ENCODE assay signal across 17 cellular contexts in the genomic region with DNA sequence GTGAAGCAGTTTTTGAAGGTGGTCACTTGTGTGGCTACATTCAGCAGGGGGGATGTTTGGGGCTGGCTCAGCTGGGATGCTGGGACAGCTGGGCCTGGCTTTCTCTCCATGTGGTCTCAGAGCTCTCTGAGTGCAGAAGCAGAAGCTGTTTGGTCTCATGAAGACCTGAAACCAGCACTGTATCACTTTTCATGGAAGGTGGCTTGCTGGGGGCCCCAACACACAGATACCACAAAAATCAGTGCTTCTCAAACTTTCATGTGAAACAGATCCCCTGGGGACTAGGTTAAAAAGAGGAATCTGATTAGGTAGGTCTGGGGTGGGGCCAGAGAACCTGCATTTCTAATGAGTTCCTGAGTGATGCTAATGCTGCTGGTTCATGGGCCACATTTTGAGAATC.
"Had no signal": no experiment of that assay in that cellular context is flagged by ENCODE, and none has a peak within 500 bp of the region (broad histone marks: within the 10 kb centered on the region; RNA-seq: fewer than 3 reads in every experiment).

No MANE protein-coding gene starts in this region.

- H3K36me3 ChIP-seq: neutrophil, right lobe of liver had no signal

- H3K27ac ChIP-seq: coronary artery, neutrophil, psoas muscle, right lobe of liver had no signal

- H3K4me3 ChIP-seq: coronary artery, dorsolateral prefrontal cortex, mucosa of descending colon, psoas muscle, right lobe of liver had no signal

- H3K27me3 ChIP-seq: neutrophil, right lobe of liver had no signal

- H3K9me3 ChIP-seq: mucosa of descending colon, neutrophil, psoas muscle had no signal

- H3K27ac Mint-ChIP-seq: naive thymus-derived CD8-positive, alpha-beta T cell had no signal

- H3K36me3 Mint-ChIP-seq: naive thymus-derived CD8-positive, alpha-beta T cell had no signal

- DNase-seq: dorsolateral prefrontal cortex; effector CD8-positive, alpha-beta T cell; foreskin melanocyte; head of caudate nucleus; hippocampal formation; mammary epithelial cell; mucosa of descending colon; naive thymus-derived CD8-positive, alpha-beta T cell; psoas muscle; retina; right lobe of liver; stimulated activated CD4-positive, alpha-beta T cell treated with anti-CD3 and anti-CD28 coated beads, Interleukin-2, amount 100 ng/mL, for 24 hours; stimulated activated CD4-positive, alpha-beta T cell treated with anti-CD3 and anti-CD28 coated beads, Interleukin-4, amount 100 ng/mL, for 4 hours; stimulated activated naive CD4-positive, alpha-beta T cell treated with Interleukin-2 at 50 U/mL for 16 hours; trophoblast cell had no signal

- ATAC-seq: mucosa of descending colon; naive thymus-derived CD8-positive, alpha-beta T cell; psoas muscle; right lobe of liver had no signal

- H3K4me3 Mint-ChIP-seq: naive thymus-derived CD8-positive, alpha-beta T cell had no signal

- H3K4me1 Mint-ChIP-seq: naive thymus-derived CD8-positive, alpha-beta T cell had no signal

- H3K4me1 ChIP-seq: psoas muscle had no signal
